Comparison of ENCODE assay signal across 30 cellular contexts in genomic region chr20:33657704-33658095, GRCh38. TPM values are rescaled to one million over a fixed set of nuclear protein-coding genes. Genes with fewer than 3 reads are reported as not detected.
DNase-seq lines count a peak whose midpoint lies in the region; ATAC-seq, FAIRE-seq and TF ChIP-seq lines count a peak whose summit lies in the region.
"Had no signal": no experiment of that assay in that cellular context is flagged by ENCODE, and none has a peak within 500 bp of the region (broad histone marks: within the 10 kb centered on the region; RNA-seq: fewer than 3 reads in every experiment).

No MANE protein-coding gene starts in this region.

- no peak overlapping the region for H3K4me3 Mint-ChIP-seq in activated T-helper 2 cell treated with anti-CD3 and anti-CD28 coated beads, Interferon-gamma antibody, Interleukin-2, Interleukin-4, amounts not matched to agents 10 μg/mL and 5 μg/mL and 100 μg/mL, durations not matched to agents 14 hours and 24 hours and 36 hours (ENCODE audit: low read depth)
- H3K4me3 Mint-ChIP-seq: CD8-positive, alpha-beta T cell; GM23338; H9; HFFc6 had no signal

- H3K4me1 Mint-ChIP-seq in activated T-helper 2 cell treated with anti-CD3 and anti-CD28 coated beads, Interferon-gamma antibody, Interleukin-2, Interleukin-4, amounts not matched to agents 10 μg/mL and 5 μg/mL and 100 μg/mL, durations not matched to agents 14 hours and 24 hours and 36 hours (ENCODE audit: low read depth): peaks cover 8% of the 10 kb centered on the region

- H3K4me3 ChIP-seq in right cardiac atrium (ENCODE audit: low read length) (no peak overlapping the region), right atrium auricular region (no peak overlapping the region), HEK293 (ENCODE audit: low read depth, low read length) (no peak overlapping the region), kidney (ENCODE audit: low read length in 2 of 2) (no peak overlapping the region), aorta (ENCODE audit: low read length in 2 of 2) (no peak overlapping the region)
- H3K4me3 ChIP-seq: GM12878, GM23338, MG63, SJSA1 had no signal

- intact Hi-C loops in right cardiac atrium (cut with DNase I): no loop called here
- intact Hi-C loops in kidney (cut with DNase I): loop anchor here (10.0 kb wide), 1 partner anchor 203 kb away; no protein-coding TSS in a partner anchor
- intact Hi-C loops in aorta (cut with DNase I): no loop called here
- intact Hi-C loops in activated T-helper 2 cell treated with anti-CD3 and anti-CD28 coated beads, Interferon-gamma antibody, Interleukin-2, Interleukin-4, amounts not matched to agents 10 μg/mL and 5 μg/mL and 100 μg/mL, durations not matched to agents 14 hours and 24 hours and 36 hours (cut with micrococcal nuclease): no loop called here

- no peaks in the 10 kb centered on the region for H3K27me3 Mint-ChIP-seq in activated T-helper 2 cell treated with anti-CD3 and anti-CD28 coated beads, Interferon-gamma antibody, Interleukin-2, Interleukin-4, amounts not matched to agents 10 μg/mL and 5 μg/mL and 100 μg/mL, durations not matched to agents 14 hours and 24 hours and 36 hours (ENCODE audit: low read depth)

- peak in 2 of 3 donors; percentile 47 to 59 for DNase-seq in right cardiac atrium
- DNase-seq in right atrium auricular region (ENCODE audit: low spot score): no peak
- peak; percentile 56 for DNase-seq in kidney
- DNase-seq in aorta: peak; percentile 27 to 66
- no peak for DNase-seq in NCI-H2171 (lab: John Stamatoyannopoulos, UW)
- DNase-seq in activated T-helper 2 cell treated with anti-CD3 and anti-CD28 coated beads, Interferon-gamma antibody, Interleukin-2, Interleukin-4, amounts not matched to agents 10 μg/mL and 5 μg/mL and 100 μg/mL, durations not matched to agents 14 hours and 24 hours and 36 hours (ENCODE audit: low spot score): no peak
- DNase-seq: C1 segment of cervical spinal cord; CD8-positive, alpha-beta T cell; DMS 273 treated with DMSO at 0.1 percent for 48 hours; DMS79; EL; GDM1; H9; HFFc6; KBM-7; MG63; NCI-H1105 treated with DMSO at 0.1 percent for 48 hours; NCI-H146; NCI-H1930; NCI-H2107; NCI-H446; NCI-H82; NK-92 treated with Interleukin-12 subunit alpha and Interleukin-12 subunit beta, amount 100 ng/mL, for 24 hours; PC-3; Right ventricle myocardium superior had no signal

- H3K36me3 ChIP-seq in right atrium auricular region (peaks cover 14% of the 10 kb centered on the region), HEK293 (ENCODE audit: control insufficient read depth in 2 of 2, insufficient read depth in 1 of 2, low read length in 2 of 2) (peaks cover 0 to 47% of the 10 kb centered on the region in 2 experiments; a peak in 1 of 3 replicates), kidney (ENCODE audit: control insufficient read depth in 1 of 2, insufficient read depth in 2 of 2, low read length in 2 of 2) (no peaks in the 10 kb centered on the region), aorta (ENCODE audit: control insufficient read depth in 1 of 2, insufficient read depth in 2 of 2, low read length in 1 of 2) (no peaks in the 10 kb centered on the region)
- H3K36me3 ChIP-seq: MG63 had no signal

- H3K9me3 ChIP-seq in right cardiac atrium (ENCODE audit: control insufficient read depth, low read length) (no peaks in the 10 kb centered on the region), right atrium auricular region (no peaks in the 10 kb centered on the region), HEK293 (ENCODE audit: control insufficient read depth, insufficient read depth, low read depth, low read length) (no peaks in the 10 kb centered on the region), kidney (ENCODE audit: control insufficient read depth in 1 of 2, low read length in 2 of 2) (no peaks in the 10 kb centered on the region), aorta (ENCODE audit: control insufficient read depth, low read length) (no peaks in the 10 kb centered on the region)
- H3K9me3 ChIP-seq: Caco-2, MG63, SJSA1 had no signal

- no peak for FAIRE-seq in kidney (lab: Jason Lieb, UNC)
- FAIRE-seq: GM12878 had no signal

- H3K9ac ChIP-seq in kidney (ENCODE audit: low read length in 2 of 2): no peak overlapping the region

- H3K27ac ChIP-seq in right cardiac atrium (ENCODE audit: low read length): no peak overlapping the region
- no peak overlapping the region for H3K27ac ChIP-seq in right atrium auricular region
- H3K27ac ChIP-seq in HEK293 (ENCODE audit: extremely low read depth, low read depth, low read length): no peak overlapping the region
- H3K27ac ChIP-seq in kidney (ENCODE audit: low read depth in 2 of 2, low read length in 2 of 2): no peak overlapping the region
- no peak overlapping the region for H3K27ac ChIP-seq in aorta (ENCODE audit: low read depth in 1 of 2, low read length in 2 of 2)
- H3K27ac ChIP-seq: SJSA1 had no signal

- H3K36me3 Mint-ChIP-seq in activated T-helper 2 cell treated with anti-CD3 and anti-CD28 coated beads, Interferon-gamma antibody, Interleukin-2, Interleukin-4, amounts not matched to agents 10 μg/mL and 5 μg/mL and 100 μg/mL, durations not matched to agents 14 hours and 24 hours and 36 hours (ENCODE audit: low read depth): no peaks in the 10 kb centered on the region
- H3K36me3 Mint-ChIP-seq: CD8-positive, alpha-beta T cell had no signal

- POLR2A ChIA-PET in HEK293 (lab: Yijun Ruan, JAX): no interaction called here

- H3K4me1 ChIP-seq in right cardiac atrium (ENCODE audit: control insufficient read depth, insufficient read depth, low read length): no peaks in the 10 kb centered on the region
- H3K4me1 ChIP-seq in right atrium auricular region: peaks cover 0 to 11% of the 10 kb centered on the region in 2 donors
- no peaks in the 10 kb centered on the region for H3K4me1 ChIP-seq in HEK293 (ENCODE audit: control insufficient read depth, insufficient read depth, low read length)
- H3K4me1 ChIP-seq in kidney (ENCODE audit: control insufficient read depth in 1 of 2, insufficient read depth in 1 of 2, low read depth in 1 of 2, low read length in 2 of 2): peaks cover 10 to 11% of the 10 kb centered on the region in 2 donors
- H3K4me1 ChIP-seq in aorta (ENCODE audit: control insufficient read depth in 1 of 2, insufficient read depth in 2 of 2, low read length in 2 of 2): no peaks in the 10 kb centered on the region

- H3K27ac Mint-ChIP-seq in activated T-helper 2 cell treated with anti-CD3 and anti-CD28 coated beads, Interferon-gamma antibody, Interleukin-2, Interleukin-4, amounts not matched to agents 10 μg/mL and 5 μg/mL and 100 μg/mL, durations not matched to agents 14 hours and 24 hours and 36 hours: no peak overlapping the region
- H3K27ac Mint-ChIP-seq: CD8-positive, alpha-beta T cell; GM23338; HFFc6 had no signal

- ATAC-seq in right cardiac atrium (no peak), aorta (ENCODE audit: low FRiP score) (no peak)
- ATAC-seq: CD8-positive, alpha-beta T cell; GM12878; GM23338; PC-3 had no signal

- no peaks in the 10 kb centered on the region for H3K9me3 Mint-ChIP-seq in activated T-helper 2 cell treated with anti-CD3 and anti-CD28 coated beads, Interferon-gamma antibody, Interleukin-2, Interleukin-4, amounts not matched to agents 10 μg/mL and 5 μg/mL and 100 μg/mL, durations not matched to agents 14 hours and 24 hours and 36 hours
- H3K9me3 Mint-ChIP-seq: CD8-positive, alpha-beta T cell; GM23338; H9; HFFc6 had no signal

- H3K27me3 ChIP-seq in right cardiac atrium (ENCODE audit: control insufficient read depth, insufficient read depth) (no peaks in the 10 kb centered on the region), right atrium auricular region (no peaks in the 10 kb centered on the region), aorta (ENCODE audit: control insufficient read depth in 1 of 2, insufficient read depth in 2 of 2, low read length in 1 of 2) (no peaks in the 10 kb centered on the region)
- H3K27me3 ChIP-seq: MG63, SJSA1 had no signal

- no peak for TF ChIP-seq CTCF in right atrium auricular region (IDR thresholded peaks at IDR 0.05)
- TF ChIP-seq CTCF in HEK293 (tag by site-specific recombination; IDR thresholded peaks at IDR 0.05): no peak
- TF ChIP-seq CTCF in kidney (IDR thresholded peaks at IDR 0.05; ENCODE audit: borderline replicate concordance, extremely low read depth, insufficient read depth): no peak

- 91% methylated on average over 12 of the region's 12 CpGs for WGBS in right cardiac atrium
- WGBS in aorta, 2 donors: 90 to 93% methylated on average over 12 of the region's 12 CpGs

- CTCF ChIA-PET in HEK293 (lab: Yijun Ruan, JAX): interaction anchor here (0.5 kb wide), 1 partner anchor 357 kb away, joined by 3 read pairs; no protein-coding TSS in a partner anchor

RNA-seq across cellular contexts. Expression of gene C20orf144, which starts 4.4 kb away (rescaled TPM):
- total RNA-seq in right cardiac atrium (not detected), right atrium auricular region (not detected), kidney (0.16 TPM), aorta (under 1 TPM in 1 of 2 donors, not detected in 1; 0.16 TPM)
- polyA plus RNA-seq in right cardiac atrium (0.05 TPM), kidney (ENCODE audit: insufficient read depth, low read depth, low replicate concordance) (not detected), aorta (under 1 TPM in 1 of 2 donors, not detected in 1; 0.31 TPM)
- total RNA-seq in activated T-helper 2 cell treated with anti-CD3 and anti-CD28 coated beads, Interferon-gamma antibody, Interleukin-2, Interleukin-4, amounts not matched to agents 10 μg/mL and 5 μg/mL and 100 μg/mL, durations not matched to agents 14 hours and 24 hours and 36 hours: 0.27 and 0.28 TPM in 2 replicates
- total RNA-seq: PC-3, Right ventricle myocardium superior had no signal

RNA-seq across cellular contexts. Expression of gene ACTL10, which starts 9.0 kb away (rescaled TPM):
- under 1 TPM; 0.29 to 0.71 (median 0.32) TPM for total RNA-seq in right cardiac atrium
- 0.27 TPM for polyA plus RNA-seq in right cardiac atrium
- under 1 TPM; 0.33 to 0.79 TPM for total RNA-seq in right atrium auricular region
- 3.0 TPM for total RNA-seq in kidney
- polyA plus RNA-seq in kidney (ENCODE audit: insufficient read depth, low read depth, low replicate concordance): 1.7 TPM
- 1 to 10 TPM in 1 of 2 donors, under 1 TPM in 1; 0.96 to 1.2 TPM for total RNA-seq in aorta
- polyA plus RNA-seq in aorta: 1 to 10 TPM in 1 of 2 donors, under 1 TPM in 1; 0.63 to 1.2 TPM
- 2.6 and 3.3 TPM in 2 replicates for total RNA-seq in activated T-helper 2 cell treated with anti-CD3 and anti-CD28 coated beads, Interferon-gamma antibody, Interleukin-2, Interleukin-4, amounts not matched to agents 10 μg/mL and 5 μg/mL and 100 μg/mL, durations not matched to agents 14 hours and 24 hours and 36 hours
- total RNA-seq: SJSA1 had no signal

RNA-seq across cellular contexts. Expression of gene NECAB3, which starts 16.5 kb away (rescaled TPM):
- total RNA-seq in right cardiac atrium: 10 to 100 TPM; 55.4 to 61.3 (median 57.0) TPM
- polyA plus RNA-seq in right cardiac atrium: 57.4 TPM
- total RNA-seq in right atrium auricular region: 10 to 100 TPM; 81.7 to 88.4 TPM
- 19.7 TPM for total RNA-seq in kidney
- 35.6 TPM for polyA plus RNA-seq in kidney (ENCODE audit: insufficient read depth, low read depth, low replicate concordance)
- total RNA-seq in aorta: 10 to 100 TPM; 20.5 to 26.1 TPM
- 10 to 100 TPM; 10.6 to 53.1 TPM for polyA plus RNA-seq in aorta
- total RNA-seq in activated T-helper 2 cell treated with anti-CD3 and anti-CD28 coated beads, Interferon-gamma antibody, Interleukin-2, Interleukin-4, amounts not matched to agents 10 μg/mL and 5 μg/mL and 100 μg/mL, durations not matched to agents 14 hours and 24 hours and 36 hours: 27.0 and 30.1 TPM in 2 replicates

RNA-seq across cellular contexts. Expression of gene E2F1, which starts 28.5 kb away (rescaled TPM):
- total RNA-seq in right cardiac atrium (1 to 10 TPM in 2 of 4 donors, under 1 TPM in 2; 0.45 to 2.2 (median 1.0) TPM), right atrium auricular region (under 1 TPM; 0.31 to 0.33 TPM), kidney (1.5 TPM), aorta (1 to 10 TPM; 1.4 to 1.5 TPM)
- polyA plus RNA-seq in right cardiac atrium (0.52 TPM), kidney (ENCODE audit: insufficient read depth, low read depth, low replicate concordance) (0.90 TPM), aorta (1 to 10 TPM; 1.6 TPM)
- 63.8 and 64.2 TPM in 2 replicates for total RNA-seq in activated T-helper 2 cell treated with anti-CD3 and anti-CD28 coated beads, Interferon-gamma antibody, Interleukin-2, Interleukin-4, amounts not matched to agents 10 μg/mL and 5 μg/mL and 100 μg/mL, durations not matched to agents 14 hours and 24 hours and 36 hours

Comparison
In these comparisons a context has a peak if more than half of its experiments do, and no peak if none do; other contexts are left out.
1. DNase-seq: peak in right cardiac atrium (2 of 3), kidney (single experiment) and aorta (2 of 2); none in right atrium auricular region (single experiment), NCI-H2171 (single experiment) and activated T-helper 2 cell treated with anti-CD3 and anti-CD28 coated beads, Interferon-gamma antibody, Interleukin-2, Interleukin-4, amounts not matched to agents 10 μg/mL and 5 μg/mL and 100 μg/mL, durations not matched to agents 14 hours and 24 hours and 36 hours (single experiment).